Comparison of ENCODE assay signal across 1 cellular context in the genomic region with DNA sequence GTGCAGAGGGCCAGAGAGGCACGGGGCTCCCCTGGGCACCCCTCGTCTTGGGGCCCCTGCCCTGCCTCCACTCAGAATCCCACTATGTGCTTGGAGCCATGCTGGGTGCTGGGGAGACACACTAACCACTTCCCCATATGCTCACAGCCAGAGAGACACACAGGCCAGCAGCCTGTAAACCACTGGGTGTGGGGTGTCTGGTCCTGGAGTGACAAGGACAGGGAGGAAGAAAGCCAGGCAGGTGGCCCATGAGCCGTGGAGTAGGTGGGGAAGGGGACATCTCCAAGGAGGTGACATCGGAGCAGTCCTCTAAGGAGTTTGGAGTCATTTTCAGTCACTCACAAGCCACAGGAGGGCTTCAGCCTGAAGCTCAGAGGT.
TF ChIP-seq lines count a peak whose summit lies in the region.

No MANE protein-coding gene starts in this region.

TF ChIP-seq in GM23338, 12 proteins besides CTCF, POLR2A, EP300 and RAD21 (continued from another document):
- no peak for TF ChIP-seq ZNF462 (CRISPR knock-in tag; IDR thresholded peaks at IDR 0.05)
- TF ChIP-seq NANOG (IDR thresholded peaks at IDR 0.05; ENCODE audit: borderline replicate concordance): no peak
- TF ChIP-seq ZNF114 (CRISPR knock-in tag; IDR thresholded peaks at IDR 0.05): no peak
- TF ChIP-seq EZH2 (IDR thresholded peaks at IDR 0.05; ENCODE audit: low read depth, unreplicated experiment): no peak
- TF ChIP-seq CREB1 (CRISPR knock-in tag; IDR thresholded peaks at IDR 0.05; ENCODE audit: low read depth): no peak
- TF ChIP-seq EZH2phosphoT487 (IDR thresholded peaks at IDR 0.05; ENCODE audit: unreplicated experiment): no peak
